8 cellular contexts compared by ENCODE assay signal in genomic region chr19:45994456-45994988, GRCh38. TPM values are rescaled to one million over a fixed set of nuclear protein-coding genes. Genes with fewer than 3 reads are reported as not detected.
DNase-seq lines count a peak whose midpoint lies in the region; ATAC-seq, FAIRE-seq and TF ChIP-seq lines count a peak whose summit lies in the region.

No MANE protein-coding gene starts in this region.

- H3K79me1 ChIP-seq in neuronal stem cell (ENCODE audit: low read depth, low read length): no peaks in the 10 kb centered on the region

- H4K20me1 ChIP-seq in DND-41 (ENCODE audit: insufficient read depth, low read length): no peaks in the 10 kb centered on the region; the same call in 1 of the 2 replicates

- no peak for TF ChIP-seq CTCF in DND-41 (IDR thresholded peaks at IDR 0.05; ENCODE audit: borderline replicate concordance, extremely low read depth, low read length, poor library complexity, severe bottlenecking)
- no peak for TF ChIP-seq CTCF in HL-60 (IDR thresholded peaks at IDR 0.05; ENCODE audit: insufficient read depth, low read length)
- TF ChIP-seq CTCF in CD14-positive monocyte (IDR thresholded peaks at IDR 0.05): no peak

- H3K79me2 ChIP-seq in DND-41 (ENCODE audit: insufficient read depth, low read length): peaks cover 25% of the 10 kb centered on the region

- H2AFZ ChIP-seq in DND-41 (ENCODE audit: low read depth, low read length): peak overlapping the region; percentile 87
- peak overlapping the region; percentile 77 for H2AFZ ChIP-seq in neuronal stem cell (ENCODE audit: low read length)

- H3K4me3 ChIP-seq in DND-41 (ENCODE audit: low read depth in 1 of 2, low read length in 2 of 2) (peak overlapping the region; percentile 33 to 64; a peak in 3 of 4 replicates), HL-60 (replicated peaks; ENCODE audit: insufficient read depth, low read length) (peak overlapping the region; percentile 68), neuronal stem cell (ENCODE audit: low read length in 2 of 2) (peak overlapping the region; percentile 23 to 73)

- H3K4me1 ChIP-seq in DND-41 (ENCODE audit: insufficient read depth, low read length): peaks cover 22% of the 10 kb centered on the region
- H3K4me1 ChIP-seq in neuronal stem cell (ENCODE audit: control insufficient read depth in 2 of 2, insufficient read depth in 1 of 2, low read depth in 1 of 2, low read length in 2 of 2): peaks cover 3 to 7% of the 10 kb centered on the region in 2 donors

- no peak overlapping the region for H3K14ac ChIP-seq in neuronal stem cell (ENCODE audit: low read length)

- no peak overlapping the region for H4K91ac ChIP-seq in neuronal stem cell (ENCODE audit: low read depth, low read length, poor library complexity)

- no peak overlapping the region for H2AK5ac ChIP-seq in neuronal stem cell (ENCODE audit: low read depth, low read length)

- DNase-seq in DND-41 (no peak), HL-60 (ENCODE audit: low read depth in 1 of 2, low spot score in 1 of 2) (peak in 1 of 2 experiments; percentile 3), neuronal stem cell (ENCODE audit: low spot score) (no peak), CD14-positive monocyte (ENCODE audit: low spot score) (no peak), H54 (ENCODE audit: insufficient read length, low spot score) (no peak), NCI-H1048 (lab: John Stamatoyannopoulos, UW) (no peak)
- no peak for DNase-seq in effector memory CD8-positive, alpha-beta T cell
- DNase-seq in effector CD8-positive, alpha-beta T cell (lab: John Stamatoyannopoulos, UW): no peak

- H3K27ac Mint-ChIP-seq in effector memory CD8-positive, alpha-beta T cell: no peak overlapping the region
- H3K27ac Mint-ChIP-seq in CD14-positive monocyte: no peak overlapping the region

- no peak for FAIRE-seq in H54 (lab: Jason Lieb, UNC)

- H2BK120ac ChIP-seq in neuronal stem cell (ENCODE audit: low read depth, low read length): no peak overlapping the region

- H3K27me3 Mint-ChIP-seq in effector memory CD8-positive, alpha-beta T cell: peaks cover 14% of the 10 kb centered on the region in 2 donors
- peaks cover 8 to 12% (median 8%) of the 10 kb centered on the region in 3 donors for H3K27me3 Mint-ChIP-seq in CD14-positive monocyte (ENCODE audit: low read depth in 3 of 3)

- H3K36me3 ChIP-seq in DND-41 (ENCODE audit: insufficient read depth, low read length): peaks cover 8% of the 10 kb centered on the region; the same call in 1 of the 2 replicates
- peaks cover 0 to 2% of the 10 kb centered on the region in 2 donors for H3K36me3 ChIP-seq in neuronal stem cell (replicated peaks in 1 of 2; ENCODE audit: control insufficient read depth in 2 of 2, insufficient read depth in 2 of 2, low read length in 2 of 2)

- no peaks in the 10 kb centered on the region for H3K9me3 Mint-ChIP-seq in effector memory CD8-positive, alpha-beta T cell
- H3K9me3 Mint-ChIP-seq in CD14-positive monocyte: peaks cover 0 to 2% (median 0%) of the 10 kb centered on the region in 7 donors

- H3K4ac ChIP-seq in neuronal stem cell (ENCODE audit: low read length): no peak overlapping the region

- no peak for TF ChIP-seq POLR2A in H54 (IDR thresholded peaks at IDR 0.05; ENCODE audit: low read depth, low read length)

- H3K18ac ChIP-seq in neuronal stem cell (ENCODE audit: low read length): no peak overlapping the region

- no peak overlapping the region for H3K23ac ChIP-seq in neuronal stem cell (ENCODE audit: low read depth, low read length, poor library complexity)

- no peak overlapping the region for H3K4me3 Mint-ChIP-seq in effector memory CD8-positive, alpha-beta T cell
- H3K4me3 Mint-ChIP-seq in CD14-positive monocyte: no peak overlapping the region

- intact Hi-C loops in CD14-positive monocyte (cut with micrococcal nuclease): loop anchor here in 1 of 2 donors (2.0 kb wide), 1 partner anchor 132 kb away; the partner anchor contains the start of gene SYMPK

- H3K27ac ChIP-seq in DND-41 (ENCODE audit: low read length) (peak overlapping the region; percentile 76), HL-60 (replicated peaks) (peak overlapping the region; percentile 19), neuronal stem cell (replicated peaks; ENCODE audit: low read length) (peak overlapping the region; percentile 14)

- no peak overlapping the region for H4K8ac ChIP-seq in neuronal stem cell (ENCODE audit: low read depth, low read length)

- H2BK5ac ChIP-seq in neuronal stem cell (ENCODE audit: low read length): no peak overlapping the region

- ATAC-seq in DND-41 (ENCODE audit: insufficient read depth, low read depth): peak; percentile 3
- ATAC-seq in effector memory CD8-positive, alpha-beta T cell (replicated peaks): peak; percentile 5

- H3K36me3 Mint-ChIP-seq in effector memory CD8-positive, alpha-beta T cell (ENCODE audit: insufficient read depth): no peaks in the 10 kb centered on the region
- H3K36me3 Mint-ChIP-seq in CD14-positive monocyte: peaks cover 6 to 8% of the 10 kb centered on the region in 2 donors

- H3K9ac ChIP-seq in DND-41 (ENCODE audit: low read depth, low read length) (peak overlapping the region; percentile 54), neuronal stem cell (ENCODE audit: low read depth, low read length, poor library complexity) (no peak overlapping the region)

- H3K9me3 ChIP-seq in DND-41 (ENCODE audit: insufficient read depth, low read length, severe bottlenecking) (no peaks in the 10 kb centered on the region), neuronal stem cell (replicated peaks in 1 of 2; ENCODE audit: control insufficient read depth in 2 of 2, insufficient read depth in 1 of 2, low read depth in 1 of 2, low read length in 2 of 2) (no peaks in the 10 kb centered on the region)

- no peaks in the 10 kb centered on the region for H3K27me3 ChIP-seq in DND-41 (ENCODE audit: insufficient read depth, low read length, poor library complexity)
- no peaks in the 10 kb centered on the region for H3K27me3 ChIP-seq in HL-60 (ENCODE audit: insufficient read depth, poor library complexity, severe bottlenecking)
- H3K27me3 ChIP-seq in neuronal stem cell (ENCODE audit: control insufficient read depth in 3 of 3, insufficient read depth in 3 of 3, low read depth in 1 of 3, low read length in 3 of 3): no peaks in the 10 kb centered on the region

- no CpG with 5 or more reads among the region's 8 CpGs for whole genome bisulfite sequencing in neuronal stem cell (ENCODE audit: extremely low coverage in 2 of 2, insufficient read length in 2 of 2, insufficient replicate concordance in 1 of 2), 2 donors

- peaks cover 11 to 22% of the 10 kb centered on the region in 2 donors for H3K4me1 Mint-ChIP-seq in effector memory CD8-positive, alpha-beta T cell (ENCODE audit: low read depth in 2 of 2)
- peaks cover 7% of the 10 kb centered on the region for H3K4me1 Mint-ChIP-seq in CD14-positive monocyte

- no peak overlapping the region for H2BK15ac ChIP-seq in neuronal stem cell (ENCODE audit: low read length)

- H2BK12ac ChIP-seq in neuronal stem cell (ENCODE audit: low read length): no peak overlapping the region

- H3K4me2 ChIP-seq in DND-41 (ENCODE audit: insufficient read depth, low read length): peak overlapping the region; percentile 83
- peak overlapping the region; percentile 51 for H3K4me2 ChIP-seq in neuronal stem cell (ENCODE audit: insufficient read depth, low read length, poor library complexity, severe bottlenecking)

RNA-seq across cellular contexts. Expression of gene CCDC61, which starts 0.7 kb away (rescaled TPM):
- 4.5 TPM for polyA plus RNA-seq in neuronal stem cell (2013, experiment 1 of 2)
- 5.1 TPM for polyA plus RNA-seq in neuronal stem cell (2013, experiment 2 of 2)
- polyA plus RNA-seq in CD14-positive monocyte: 1 to 10 TPM; 4.3 to 6.1 TPM

RNA-seq across cellular contexts. Expression of gene NOVA2, which starts 20.9 kb away (rescaled TPM):
- polyA plus RNA-seq in neuronal stem cell (2013, experiment 1 of 2): 12.8 TPM
- 13.4 TPM for polyA plus RNA-seq in neuronal stem cell (2013, experiment 2 of 2)
- polyA plus RNA-seq in CD14-positive monocyte: not detected

RNA-seq across cellular contexts. Expression of gene PGLYRP1, which starts 28.3 kb away (rescaled TPM):
- not detected for polyA plus RNA-seq in neuronal stem cell (2013, experiment 1 of 2)
- 0.06 TPM for polyA plus RNA-seq in neuronal stem cell (2013, experiment 2 of 2)
- polyA plus RNA-seq in CD14-positive monocyte: under 1 TPM; 0.36 to 0.39 TPM

RNA-seq across cellular contexts. Expression of gene IGFL4, which starts 46.3 kb away (rescaled TPM):
- polyA plus RNA-seq in neuronal stem cell (2013, experiment 1 of 2): 0.61 TPM
- 0.73 TPM for polyA plus RNA-seq in neuronal stem cell (2013, experiment 2 of 2)
- not detected for polyA plus RNA-seq in CD14-positive monocyte

Comparison
In these comparisons a context has a peak if more than half of its experiments do, and no peak if none do; other contexts are left out.
1. H3K27ac ChIP-seq: peak in every context shown above with its lines; median percentile 76 in DND-41; 19 in HL-60; 14 in neuronal stem cell.